Comparison of ENCODE assay signal across 37 cellular contexts in the genomic region with DNA sequence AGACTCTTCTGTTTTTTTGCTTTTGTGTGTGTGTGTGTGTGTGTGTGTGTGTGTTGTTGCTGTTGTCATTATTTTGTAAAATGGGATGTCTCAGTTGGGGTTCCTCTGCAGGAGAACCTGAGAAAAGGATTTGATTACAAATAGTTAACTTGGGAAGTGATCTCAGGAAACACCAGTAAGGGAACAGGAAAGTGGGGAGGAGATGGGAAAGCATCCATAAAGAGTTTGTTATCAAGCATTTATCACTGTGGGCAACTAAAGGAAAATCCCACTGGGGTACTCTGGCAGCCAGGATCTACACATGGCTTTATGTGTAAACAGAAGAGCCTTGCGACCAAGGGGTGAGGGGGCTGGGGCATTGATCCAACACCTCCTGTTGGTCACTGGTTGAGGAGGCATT.
DNase-seq lines count a peak whose midpoint lies in the region; ATAC-seq, FAIRE-seq and TF ChIP-seq lines count a peak whose summit lies in the region.
"Had no signal": no experiment of that assay in that cellular context is flagged by ENCODE, and none has a peak within 500 bp of the region (broad histone marks: within the 10 kb centered on the region; RNA-seq: fewer than 3 reads in every experiment).

No MANE protein-coding gene starts in this region.

- no TSS peak for BruUV-seq in endothelial cell of umbilical vein (replicated peaks; lab: Mats Ljungman, UMichigan)

- H3K27ac Mint-ChIP-seq in GM23338 (no peak overlapping the region), WTC11 (0 out of 2 replicates have a peak overlapping the region, but pooled peaks have one; percentile 74), T-helper 17 cell (no peak overlapping the region)
- H3K27ac Mint-ChIP-seq: B cell; CD14-positive monocyte; CD4-positive, alpha-beta memory T cell; CD4-positive, alpha-beta T cell; CD4-positive, CD25-positive, alpha-beta regulatory T cell; CD8-positive, alpha-beta memory T cell; CD8-positive, alpha-beta T cell had no signal

- no peaks in the 10 kb centered on the region for H3K9me1 ChIP-seq in endothelial cell of umbilical vein (replicated peaks; ENCODE audit: control insufficient read depth, extremely low read depth, insufficient read depth, low read length)

- H3K27me3 ChIP-seq in GM23338 (ENCODE audit: insufficient read depth) = no peaks in the 10 kb centered on the region
- no peaks in the 10 kb centered on the region for H3K27me3 ChIP-seq in endothelial cell of umbilical vein (ENCODE audit: control insufficient read depth in 2 of 2, insufficient read depth in 2 of 2, low read length in 2 of 2)
- H3K27me3 ChIP-seq: BE2C; BLaER1; BLaER1 treated with 17β-estradiol and CSF1 and Interleukin-3, amounts not matched to agents 10 nM and 100 nM had no signal

- intact Hi-C loops in endothelial cell of umbilical vein (cut with micrococcal nuclease) = no loop called here

- 0 out of 2 replicates have a peak, but pooled peaks cover 4% of the 10 kb centered on the region for H3K9me2 ChIP-seq in GM23338 (ENCODE audit: insufficient read depth)

- no peak overlapping the region for H3K9ac ChIP-seq in endothelial cell of umbilical vein (replicated peaks; ENCODE audit: extremely low read depth, insufficient read depth, low read length)
- H3K9ac ChIP-seq: BLaER1; BLaER1 treated with 17β-estradiol and CSF1 and Interleukin-3, amounts not matched to agents 10 nM and 100 nM had no signal

- dilution Hi-C loops in endothelial cell of umbilical vein (cut with MboI; ENCODE audit: extremely low pct_ligation_motif_present, low sequenced_read_pairs) = no loop called here

- no peaks in the 10 kb centered on the region for H3F3A ChIP-seq in GM23338 (replicated peaks; ENCODE audit: low read depth)

- H3K4me2 ChIP-seq in GM23338 (peak overlapping the region; percentile 43; the same call in 1 of the 2 replicates), endothelial cell of umbilical vein (ENCODE audit: insufficient read depth, low read length) (no peak overlapping the region)
- H3K4me2 ChIP-seq: A549; BLaER1; BLaER1 treated with 17β-estradiol and CSF1 and Interleukin-3, amounts not matched to agents 10 nM and 100 nM had no signal

- ATAC-seq in GM23338 (no peak), WTC11 (no peak), T-helper 17 cell (no peak), HG03025 (IDR thresholded peaks at IDR 0.05; ENCODE audit: low FRiP score, unreplicated experiment) (no peak)
- ATAC-seq: A549; CD8-positive, alpha-beta T cell had no signal

- FAIRE-seq in endothelial cell of umbilical vein (lab: Jason Lieb, UNC) = no peak
- FAIRE-seq: A204.1, A549, D721Med had no signal

- H3K4me1 ChIP-seq in GM23338 (ENCODE audit: insufficient read depth) (peaks cover 32% of the 10 kb centered on the region), endothelial cell of umbilical vein (ENCODE audit: control insufficient read depth, extremely low read depth, insufficient read depth, low read length) (peaks cover 12% of the 10 kb centered on the region)
- H3K4me1 ChIP-seq: BE2C; BLaER1; BLaER1 treated with 17β-estradiol and CSF1 and Interleukin-3, amounts not matched to agents 10 nM and 100 nM had no signal

- H4K20me1 ChIP-seq in GM23338 (replicated peaks; ENCODE audit: insufficient read depth) (no peaks in the 10 kb centered on the region), endothelial cell of umbilical vein (replicated peaks; ENCODE audit: control insufficient read depth, extremely low read depth, insufficient read depth, low read length) (no peaks in the 10 kb centered on the region)
- H4K20me1 ChIP-seq: BLaER1 had no signal

- H3K36me3 Mint-ChIP-seq in GM23338 (ENCODE audit: low read depth) (no peaks in the 10 kb centered on the region), WTC11 (no peaks in the 10 kb centered on the region), T-helper 17 cell (ENCODE audit: low read depth) (no peaks in the 10 kb centered on the region)
- H3K36me3 Mint-ChIP-seq: CD14-positive monocyte; CD4-positive, alpha-beta memory T cell; CD4-positive, CD25-positive, alpha-beta regulatory T cell; CD8-positive, alpha-beta memory T cell; CD8-positive, alpha-beta T cell had no signal

- peaks cover 43% of the 10 kb centered on the region for H3K4me1 Mint-ChIP-seq in GM23338
- H3K4me1 Mint-ChIP-seq in WTC11 = peaks cover 50% of the 10 kb centered on the region
- H3K4me1 Mint-ChIP-seq in T-helper 17 cell = no peaks in the 10 kb centered on the region
- H3K4me1 Mint-ChIP-seq: B cell; CD14-positive monocyte; CD4-positive, alpha-beta memory T cell; CD4-positive, CD25-positive, alpha-beta regulatory T cell; CD8-positive, alpha-beta memory T cell had no signal

- H3K79me2 ChIP-seq in GM23338 (replicated peaks; ENCODE audit: insufficient read depth) (no peaks in the 10 kb centered on the region), endothelial cell of umbilical vein (ENCODE audit: control insufficient read depth, insufficient read depth, low read length) (no peaks in the 10 kb centered on the region)

- no peaks in the 10 kb centered on the region for H3K36me3 ChIP-seq in GM23338 (ENCODE audit: insufficient read depth)
- no peaks in the 10 kb centered on the region for H3K36me3 ChIP-seq in endothelial cell of umbilical vein (ENCODE audit: control insufficient read depth in 2 of 2, extremely low read depth in 1 of 2, insufficient read depth in 2 of 2, low read length in 2 of 2)
- H3K36me3 ChIP-seq: BE2C; BLaER1; BLaER1 treated with 17β-estradiol and CSF1 and Interleukin-3, amounts not matched to agents 10 nM and 100 nM had no signal

- no peak for DNase-seq in GM23338 (ENCODE audit: low spot score)
- DNase-seq in WTC11 (ENCODE audit: low spot score) = no peak
- peak; percentile 28 for DNase-seq in endothelial cell of umbilical vein (ENCODE audit: low read depth, low spot score)
- peak; percentile 57 to 64 for DNase-seq in lung microvascular endothelial cell (ENCODE audit: low read depth in 2 of 2)
- DNase-seq in T-helper 17 cell = no peak
- DNase-seq in CD1c-positive myeloid dendritic cell (ENCODE audit: extremely low spot score) = no peak
- DNase-seq in coronary artery (ENCODE audit: low spot score) = no peak
- DNase-seq: 8988T; ACHN; AML-193; BE2C; C1 segment of cervical spinal cord; Caco-2; Calu3; CD4-positive, alpha-beta memory T cell; CD4-positive, alpha-beta T cell; CD4-positive, CD25-positive, alpha-beta regulatory T cell; CD8-positive, alpha-beta memory T cell; CD8-positive, alpha-beta T cell; COR-L47; DMS 273 treated with DMSO at 0.1 percent for 48 hours; DMS153; DMS53; DMS79; DMS79 treated with DMSO at 0.1 percent for 48 hours; DND-41; EL had no signal

- H3K27me3 Mint-ChIP-seq in GM23338 (ENCODE audit: insufficient read depth, low read depth, poor library complexity) (peaks cover 2% of the 10 kb centered on the region), WTC11 (ENCODE audit: low read depth) (peaks cover 3% of the 10 kb centered on the region; the same call in 1 of the 2 replicates), T-helper 17 cell (peaks cover 25% of the 10 kb centered on the region)
- H3K27me3 Mint-ChIP-seq: B cell had no signal

- no peak for TF ChIP-seq CTCF in GM23338 (conservative IDR thresholded peaks at IDR 0.05; ENCODE audit: low read depth in 2 of 2)
- TF ChIP-seq CTCF in WTC11 (IDR thresholded peaks at IDR 0.05) = no peak
- TF ChIP-seq CTCF in endothelial cell of umbilical vein (IDR thresholded peaks at IDR 0.05; ENCODE audit: extremely low read depth in 1 of 2, insufficient read depth in 1 of 2, low read depth in 1 of 2, low read length in 2 of 2) = no peak
- no peak for TF ChIP-seq CTCF in coronary artery (IDR thresholded peaks at IDR 0.05)

- no peak overlapping the region for H3K27ac ChIP-seq in GM23338 (ENCODE audit: low read depth)
- no peak overlapping the region for H3K27ac ChIP-seq in endothelial cell of umbilical vein (ENCODE audit: insufficient read depth, low read depth, low read length)
- H3K27ac ChIP-seq in coronary artery = no peak overlapping the region
- H3K27ac ChIP-seq: 22Rv1; A549; BLaER1; BLaER1 treated with 17β-estradiol and CSF1 and Interleukin-3, amounts not matched to agents 10 nM and 100 nM; C4-2B had no signal

- H3K4me3 Mint-ChIP-seq in GM23338 (no peak overlapping the region), WTC11 (no peak overlapping the region), T-helper 17 cell (no peak overlapping the region)
- H3K4me3 Mint-ChIP-seq: B cell; CD14-positive monocyte; CD4-positive, alpha-beta memory T cell; CD4-positive, alpha-beta T cell; CD4-positive, CD25-positive, alpha-beta regulatory T cell; CD8-positive, alpha-beta memory T cell; CD8-positive, alpha-beta T cell had no signal

- POLR2A ChIA-PET in WTC11 (lab: Charles Lee) = no interaction called here
- POLR2A ChIA-PET in endothelial cell of umbilical vein (lab: Charles Lee) = no interaction called here

- H3K4me3 ChIP-seq in GM23338 (no peak overlapping the region), endothelial cell of umbilical vein (replicated peaks in 1 of 3; ENCODE audit: insufficient read depth in 1 of 3, low read depth in 1 of 3, low read length in 3 of 3) (no peak overlapping the region), coronary artery (no peak overlapping the region)
- H3K4me3 ChIP-seq: A549; BLaER1; BLaER1 treated with 17β-estradiol and CSF1 and Interleukin-3, amounts not matched to agents 10 nM and 100 nM had no signal

- H3K9me3 Mint-ChIP-seq in GM23338 (no peaks in the 10 kb centered on the region), WTC11 (no peaks in the 10 kb centered on the region)
- H3K9me3 Mint-ChIP-seq: CD4-positive, alpha-beta memory T cell; CD4-positive, alpha-beta T cell; CD8-positive, alpha-beta memory T cell; CD8-positive, alpha-beta T cell had no signal

- H2AFZ ChIP-seq in GM23338 = no peak overlapping the region
- no peak overlapping the region for H2AFZ ChIP-seq in endothelial cell of umbilical vein (ENCODE audit: low read depth, low read length)

- CTCF ChIA-PET in WTC11 (lab: Charles Lee) (interaction anchor here (1.2 to 1.3 kb wide), 2 partner anchors 13 to 655 kb away, joined by 3 to 7 read pairs; no protein-coding TSS in a partner anchor), endothelial cell of umbilical vein (lab: Charles Lee) (no interaction called here)

- no peaks in the 10 kb centered on the region for H3K9me3 ChIP-seq in endothelial cell of umbilical vein (replicated peaks; ENCODE audit: control insufficient read depth, insufficient read depth, low read length)
- H3K9me3 ChIP-seq in T-helper 17 cell (ENCODE audit: control insufficient read depth, low read length, poor library complexity, severe bottlenecking) = no peaks in the 10 kb centered on the region
- H3K9me3 ChIP-seq: A549; BE2C; BLaER1; BLaER1 treated with 17β-estradiol and CSF1 and Interleukin-3, amounts not matched to agents 10 nM and 100 nM; Caco-2 had no signal

- TF ChIP-seq POLR2A in endothelial cell of umbilical vein (IDR thresholded peaks at IDR 0.05; ENCODE audit: low read depth, low read length) = no peak

TF ChIP-seq in GM23338, 12 proteins besides CTCF, POLR2A, EP300 and RAD21 (continues in another document):
- no peak for TF ChIP-seq EZH2 (IDR thresholded peaks at IDR 0.05; ENCODE audit: low read depth, unreplicated experiment)
- no peak for TF ChIP-seq EZH2phosphoT487 (IDR thresholded peaks at IDR 0.05; ENCODE audit: unreplicated experiment)

TF ChIP-seq in WTC11, 78 proteins besides CTCF, POLR2A, EP300 and RAD21 (continues in another document):
- TF ChIP-seq JUN (CRISPR knock-in tag; IDR thresholded peaks at IDR 0.05) (no peak), ZNF138 (CRISPR knock-in tag; conservative IDR thresholded peaks at IDR 0.05) (no peak)

TF ChIP-seq in endothelial cell of umbilical vein, 7 proteins besides CTCF, POLR2A, EP300 and RAD21 (continues in another document):
- no peak for TF ChIP-seq JUN (IDR thresholded peaks at IDR 0.05; ENCODE audit: borderline replicate concordance, insufficient read depth, insufficient read length, low read depth)

Comparison
In these comparisons a context has a peak if more than half of its experiments do, and no peak if none do; other contexts are left out.
1. DNase-seq: peak in endothelial cell of umbilical vein (single experiment) and lung microvascular endothelial cell (2 of 2); none in GM23338 (single experiment), WTC11 (single experiment), T-helper 17 cell (0 of 3), CD1c-positive myeloid dendritic cell (single experiment) and coronary artery (single experiment).